8 cellular contexts compared by ENCODE assay signal in genomic region chr9:97632406-97632991, GRCh38. TPM values are rescaled to one million over a fixed set of nuclear protein-coding genes. Genes with fewer than 3 reads are reported as not detected.
DNase-seq lines count a peak whose midpoint lies in the region; ATAC-seq, FAIRE-seq and TF ChIP-seq lines count a peak whose summit lies in the region.

No MANE protein-coding gene starts in this region.

- H3K4me3 ChIP-seq in HFF-Myc (replicated peaks; ENCODE audit: low read depth, low read length), result peak overlapping the region; percentile 91
- H3K4me3 ChIP-seq in endodermal cell (ENCODE audit: low read length), result peak overlapping the region; percentile 95
- peak overlapping the region; percentile 93 to 98 for H3K4me3 ChIP-seq in mucosa of rectum (ENCODE audit: low read length in 2 of 2)
- peak overlapping the region; percentile 97 for H3K4me3 ChIP-seq in thoracic aorta

- FAIRE-seq in GM12892 (lab: Jason Lieb, UNC), result peak; percentile 44

- peaks cover 34% of the 10 kb centered on the region for H3K4me1 Mint-ChIP-seq in activated CD4-positive, alpha-beta T cell treated with anti-CD3 and anti-CD28 coated beads, Interleukin-2, amount 10 ng/mL, durations not matched to agents 24 days and 14 days
- peaks cover 33% of the 10 kb centered on the region for H3K4me1 Mint-ChIP-seq in endodermal cell

- peak overlapping the region; percentile 100 for H3K9ac ChIP-seq in endodermal cell (ENCODE audit: extremely low read depth, low read length, poor library complexity, severe bottlenecking)
- peak overlapping the region; percentile 93 to 99 for H3K9ac ChIP-seq in mucosa of rectum (ENCODE audit: low read depth in 1 of 2, low read length in 2 of 2)

- intact Hi-C loops in activated CD4-positive, alpha-beta T cell treated with anti-CD3 and anti-CD28 coated beads, Interleukin-2, amount 10 ng/mL, durations not matched to agents 24 days and 14 days (cut with micrococcal nuclease), result loop anchor here (5.0 to 10.0 kb wide), 2 partner anchors 172 to 625 kb away; partner anchors contain the start of gene TBC1D2

- TF ChIP-seq CTCF in HFF-Myc (IDR thresholded peaks at IDR 0.05; ENCODE audit: low read depth, low read length, missing control alignments), result no peak
- no peak for TF ChIP-seq CTCF in endodermal cell (conservative IDR thresholded peaks at IDR 0.05)
- no peak for TF ChIP-seq CTCF in thoracic aorta (IDR thresholded peaks at IDR 0.05)

- H3K27ac Mint-ChIP-seq in activated CD4-positive, alpha-beta T cell treated with anti-CD3 and anti-CD28 coated beads, Interleukin-2, amount 10 ng/mL, durations not matched to agents 24 days and 14 days, result peak overlapping the region; percentile 99
- peak overlapping the region; percentile 100 for H3K27ac Mint-ChIP-seq in endodermal cell

- H3K36me3 ChIP-seq in endodermal cell (ENCODE audit: control insufficient read depth, insufficient read depth, low read length), result peaks cover 1% of the 10 kb centered on the region
- no peaks in the 10 kb centered on the region for H3K36me3 ChIP-seq in mucosa of rectum (ENCODE audit: control insufficient read depth in 2 of 2, insufficient read depth in 2 of 2, low read length in 2 of 2)
- H3K36me3 ChIP-seq in thoracic aorta, result no peaks in the 10 kb centered on the region

- H3K9me3 ChIP-seq in endodermal cell (ENCODE audit: control insufficient read depth, low read length) (no peaks in the 10 kb centered on the region), mucosa of rectum (ENCODE audit: control insufficient read depth in 2 of 2, low read length in 2 of 2) (no peaks in the 10 kb centered on the region), thoracic aorta (no peaks in the 10 kb centered on the region)

- peaks cover 19% of the 10 kb centered on the region for H3K36me3 Mint-ChIP-seq in activated CD4-positive, alpha-beta T cell treated with anti-CD3 and anti-CD28 coated beads, Interleukin-2, amount 10 ng/mL, durations not matched to agents 24 days and 14 days (ENCODE audit: low read depth)
- no peaks in the 10 kb centered on the region for H3K36me3 Mint-ChIP-seq in endodermal cell (ENCODE audit: low read depth)

- H3K27me3 ChIP-seq in endodermal cell (ENCODE audit: control insufficient read depth, insufficient read depth, low read length, poor library complexity, severe bottlenecking) (no peaks in the 10 kb centered on the region), mucosa of rectum (ENCODE audit: control insufficient read depth in 2 of 2, insufficient read depth in 2 of 2, low read length in 2 of 2) (no peaks in the 10 kb centered on the region), thoracic aorta (replicated peaks; ENCODE audit: insufficient read depth) (no peaks in the 10 kb centered on the region)

- peak; percentile 13 for ATAC-seq in thoracic aorta (ENCODE audit: insufficient number of reproducible peaks, low FRiP score, low read depth)

- 1% methylated on average over 15 to 25 of the region's 25 CpGs for WGBS in endodermal cell (ENCODE audit: insufficient coverage in 1 of 2, insufficient read length in 1 of 2), 2 experiments

- no peaks in the 10 kb centered on the region for H3K9me3 Mint-ChIP-seq in activated CD4-positive, alpha-beta T cell treated with anti-CD3 and anti-CD28 coated beads, Interleukin-2, amount 10 ng/mL, durations not matched to agents 24 days and 14 days
- H3K9me3 Mint-ChIP-seq in endodermal cell, result no peaks in the 10 kb centered on the region

- H3K4me3 Mint-ChIP-seq in activated CD4-positive, alpha-beta T cell treated with anti-CD3 and anti-CD28 coated beads, Interleukin-2, amount 10 ng/mL, durations not matched to agents 24 days and 14 days, result peak overlapping the region; percentile 95
- peak overlapping the region; percentile 74 for H3K4me3 Mint-ChIP-seq in endodermal cell

- no peak for TF ChIP-seq POLR2A in GM12892 (IDR thresholded peaks at IDR 0.05; ENCODE audit: low read depth, low read length)

- DNase-seq in GM12892 (ENCODE audit: insufficient read length) (no peak), HFF-Myc (ENCODE audit: extremely low read depth, low read depth) (peak; percentile 56), NCI-H1105 treated with DMSO at 0.1 percent for 48 hours (lab: John Stamatoyannopoulos, UW) (peak; percentile 76), endodermal cell (peak; percentile 84), thoracic aorta (ENCODE audit: low spot score) (peak; percentile 22), NCI-H748 treated with DMSO at 0.1 percent for 48 hours (lab: John Stamatoyannopoulos, UW) (no peak)
- no peak for DNase-seq in activated CD4-positive, alpha-beta T cell treated with anti-CD3 and anti-CD28 coated beads, Interleukin-2, amount 10 ng/mL, durations not matched to agents 24 days and 14 days

- H3K27me3 Mint-ChIP-seq in activated CD4-positive, alpha-beta T cell treated with anti-CD3 and anti-CD28 coated beads, Interleukin-2, amount 10 ng/mL, durations not matched to agents 24 days and 14 days, result no peaks in the 10 kb centered on the region
- no peaks in the 10 kb centered on the region for H3K27me3 Mint-ChIP-seq in endodermal cell (ENCODE audit: insufficient read depth)

- H3K4me1 ChIP-seq in endodermal cell (ENCODE audit: control insufficient read depth, insufficient read depth, low read length), result peaks cover 2% of the 10 kb centered on the region
- H3K4me1 ChIP-seq in mucosa of rectum (ENCODE audit: control insufficient read depth in 2 of 2, insufficient read depth in 2 of 2, low read length in 2 of 2), result peaks cover 22 to 27% of the 10 kb centered on the region in 2 donors
- peaks cover 21 to 40% of the 10 kb centered on the region in 2 donors for H3K4me1 ChIP-seq in thoracic aorta (ENCODE audit: control insufficient read depth in 1 of 2, low read depth in 2 of 2)

- H3K27ac ChIP-seq in endodermal cell (ENCODE audit: low read depth, low read length) (peak overlapping the region; percentile 100), mucosa of rectum (ENCODE audit: low read depth in 2 of 2, low read length in 2 of 2) (peak overlapping the region; percentile 99 to 100), thoracic aorta (peak overlapping the region; percentile 96 to 98)

RNA-seq across cellular contexts. Expression of gene TSTD2, which starts 0.7 kb away (rescaled TPM):
- polyA plus RNA-seq in GM12892 (2012; ENCODE audit: missing spikeins), result 10.1 TPM
- 17.1 and 17.7 TPM in 2 replicates for total RNA-seq in activated CD4-positive, alpha-beta T cell treated with anti-CD3 and anti-CD28 coated beads, Interleukin-2, amount 10 ng/mL, durations not matched to agents 24 days and 14 days
- total RNA-seq in endodermal cell, result 10 to 100 TPM; 23.0 TPM
- polyA plus RNA-seq in endodermal cell (2013, experiment 1 of 2), result 31.3 TPM
- 25.4 TPM for polyA plus RNA-seq in endodermal cell (2013, experiment 2 of 2)
- total RNA-seq in thoracic aorta, result 10 to 100 TPM; 13.1 to 51.4 TPM

RNA-seq across cellular contexts. Expression of gene NCBP1, which starts 1.1 kb away (rescaled TPM):
- 26.0 TPM for polyA plus RNA-seq in GM12892 (2012; ENCODE audit: missing spikeins)
- 48.9 and 51.4 TPM in 2 replicates for total RNA-seq in activated CD4-positive, alpha-beta T cell treated with anti-CD3 and anti-CD28 coated beads, Interleukin-2, amount 10 ng/mL, durations not matched to agents 24 days and 14 days
- total RNA-seq in endodermal cell (10 to 100 TPM; 47.0 to 51.7 TPM), thoracic aorta (10 to 100 TPM; 16.1 to 28.7 TPM)
- 41.2 TPM for polyA plus RNA-seq in endodermal cell (2013, experiment 1 of 2)
- polyA plus RNA-seq in endodermal cell (2013, experiment 2 of 2), result 33.7 TPM

Comparison
In these comparisons a context has a peak if more than half of its experiments do, and no peak if none do; other contexts are left out.
1. DNase-seq: peak in HFF-Myc (single experiment), NCI-H1105 treated with DMSO at 0.1 percent for 48 hours (single experiment), endodermal cell (single experiment) and thoracic aorta (single experiment); none in GM12892 (single experiment), activated CD4-positive, alpha-beta T cell treated with anti-CD3 and anti-CD28 coated beads, Interleukin-2, amount 10 ng/mL, durations not matched to agents 24 days and 14 days (single experiment) and NCI-H748 treated with DMSO at 0.1 percent for 48 hours (single experiment).
2. Peak in every context shown above with its lines, with median percentiles within 50 percentile points of each other: H3K4me3 ChIP-seq and H3K27ac ChIP-seq.